13 cellular contexts compared by ENCODE assay signal in the genomic region with DNA sequence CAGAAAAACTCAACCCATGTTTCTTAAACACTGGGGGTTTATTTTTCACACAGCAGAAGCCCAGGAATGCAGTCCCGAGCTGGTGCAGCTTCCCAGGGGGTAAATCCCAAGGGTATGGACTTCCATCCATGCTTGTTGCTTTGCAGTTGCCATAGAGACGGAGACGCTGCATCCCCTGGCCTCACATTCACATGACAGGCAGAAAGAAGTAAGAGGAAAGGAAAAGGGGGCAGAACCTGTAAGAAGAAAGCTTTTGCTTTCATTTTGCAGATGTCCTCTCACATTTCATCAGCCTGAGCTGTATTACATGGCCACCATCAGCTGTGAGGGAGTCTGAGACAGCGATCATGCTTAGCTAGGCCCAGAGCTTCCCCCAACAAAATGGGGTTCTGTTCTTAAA.
DNase-seq lines count a peak whose midpoint lies in the region; ATAC-seq, FAIRE-seq and TF ChIP-seq lines count a peak whose summit lies in the region.
"Had no signal": no experiment of that assay in that cellular context is flagged by ENCODE, and none has a peak within 500 bp of the region (broad histone marks: within the 10 kb centered on the region; RNA-seq: fewer than 3 reads in every experiment).

No MANE protein-coding gene starts in this region.

- peaks cover 5% of the 10 kb centered on the region for H3K27me3 Mint-ChIP-seq in activated naive CD8-positive, alpha-beta T cell treated with anti-CD3 and anti-CD28 coated beads for 36 hours
- H3K27me3 Mint-ChIP-seq in activated naive CD8-positive, alpha-beta T cell treated with anti-CD3 and anti-CD28 coated beads, Interleukin-2, amount 50 U/mL, for 24 hours, result peaks cover 4% of the 10 kb centered on the region
- peaks cover 3% of the 10 kb centered on the region for H3K27me3 Mint-ChIP-seq in activated CD8-positive, alpha-beta T cell treated with anti-CD3 and anti-CD28 coated beads for 36 hours
- peaks cover 0 to 4% (median 3%) of the 10 kb centered on the region in 3 donors for H3K27me3 Mint-ChIP-seq in immature natural killer cell (ENCODE audit: low read depth in 3 of 3)

- H3K27ac ChIP-seq in psoas muscle, result no peak overlapping the region
- H3K27ac ChIP-seq: left ventricle myocardium inferior, VCaP had no signal

- no peaks in the 10 kb centered on the region for H3K9me3 ChIP-seq in psoas muscle

- no peak overlapping the region for H3K4me3 ChIP-seq in psoas muscle
- H3K4me3 ChIP-seq: left ventricle myocardium inferior had no signal

- no peak for FAIRE-seq in frontal cortex (lab: Jason Lieb, UNC)

- H3K27me3 ChIP-seq in psoas muscle (ENCODE audit: insufficient read depth in 3 of 3, low read length in 2 of 3), result peaks cover 0 to 4% (median 2%) of the 10 kb centered on the region in 3 donors

- H3K27ac Mint-ChIP-seq in activated naive CD8-positive, alpha-beta T cell treated with anti-CD3 and anti-CD28 coated beads for 36 hours, result peak overlapping the region; percentile 66
- H3K27ac Mint-ChIP-seq in activated naive CD8-positive, alpha-beta T cell treated with anti-CD3 and anti-CD28 coated beads, Interleukin-2, amount 50 U/mL, for 24 hours, result no peak overlapping the region
- H3K27ac Mint-ChIP-seq in activated CD8-positive, alpha-beta T cell treated with anti-CD3 and anti-CD28 coated beads for 36 hours, result peak overlapping the region; percentile 55
- H3K27ac Mint-ChIP-seq in immature natural killer cell, result peak overlapping the region in 5 of 6 donors; percentile 22 to 82 (median 65)

- H3K36me3 Mint-ChIP-seq in activated naive CD8-positive, alpha-beta T cell treated with anti-CD3 and anti-CD28 coated beads for 36 hours, result no peaks in the 10 kb centered on the region
- H3K36me3 Mint-ChIP-seq in activated naive CD8-positive, alpha-beta T cell treated with anti-CD3 and anti-CD28 coated beads, Interleukin-2, amount 50 U/mL, for 24 hours (ENCODE audit: low read depth), result no peaks in the 10 kb centered on the region
- H3K36me3 Mint-ChIP-seq in activated CD8-positive, alpha-beta T cell treated with anti-CD3 and anti-CD28 coated beads for 36 hours (ENCODE audit: low read depth), result no peaks in the 10 kb centered on the region
- H3K36me3 Mint-ChIP-seq in immature natural killer cell, result peaks cover 0 to 3% (median 0%) of the 10 kb centered on the region in 3 donors

- no peaks in the 10 kb centered on the region for H3K4me1 ChIP-seq in psoas muscle
- H3K4me1 ChIP-seq: left ventricle myocardium inferior had no signal

- no peak for ATAC-seq in activated naive CD8-positive, alpha-beta T cell treated with anti-CD3 and anti-CD28 coated beads, Interleukin-2, amount 50 U/mL, for 24 hours
- no peak for ATAC-seq in activated CD8-positive, alpha-beta T cell treated with anti-CD3 and anti-CD28 coated beads for 36 hours
- ATAC-seq in psoas muscle, result no peak

- intact Hi-C loops in activated CD8-positive, alpha-beta T cell treated with anti-CD3 and anti-CD28 coated beads for 36 hours (cut with micrococcal nuclease), result no loop called here
- intact Hi-C loops in psoas muscle (cut with DNase I), result no loop called here

- POLR2A ChIA-PET in activated CD8-positive, alpha-beta T cell treated with anti-CD3 and anti-CD28 coated beads for 36 hours (lab: Charles Lee), result no interaction called here

- DNase-seq in activated naive CD8-positive, alpha-beta T cell treated with anti-CD3 and anti-CD28 coated beads for 36 hours, result no peak
- no peak for DNase-seq in activated naive CD8-positive, alpha-beta T cell treated with anti-CD3 and anti-CD28 coated beads, Interleukin-2, amount 50 U/mL, for 24 hours
- no peak for DNase-seq in activated CD8-positive, alpha-beta T cell treated with anti-CD3 and anti-CD28 coated beads for 36 hours
- peak; percentile 19 to 26 (median 21) for DNase-seq in immature natural killer cell
- no peak for DNase-seq in psoas muscle
- no peak for DNase-seq in activated T-cell treated with anti-CD3 and anti-CD28 coated beads for 4 hours
- no peak for DNase-seq in hippocampal formation (lab: John Stamatoyannopoulos, UW)
- no peak for DNase-seq in frontal cortex (ENCODE audit: low spot score in 2 of 2)
- DNase-seq: left ventricle myocardium inferior, NCI-H345, RPMI8226 had no signal

- CTCF ChIA-PET in activated CD8-positive, alpha-beta T cell treated with anti-CD3 and anti-CD28 coated beads for 36 hours (lab: Charles Lee), result interaction anchor here (0.9 to 1.2 kb wide), 3 partner anchors 12 to 131 kb away, joined by 3 read pairs; no protein-coding TSS in a partner anchor

- no peaks in the 10 kb centered on the region for H3K36me3 ChIP-seq in psoas muscle (ENCODE audit: insufficient read depth in 1 of 2, low read depth in 1 of 2)
- H3K36me3 ChIP-seq: left ventricle myocardium inferior had no signal

- peaks cover 6% of the 10 kb centered on the region for H3K4me1 Mint-ChIP-seq in activated naive CD8-positive, alpha-beta T cell treated with anti-CD3 and anti-CD28 coated beads for 36 hours
- peaks cover 1% of the 10 kb centered on the region for H3K4me1 Mint-ChIP-seq in activated naive CD8-positive, alpha-beta T cell treated with anti-CD3 and anti-CD28 coated beads, Interleukin-2, amount 50 U/mL, for 24 hours
- H3K4me1 Mint-ChIP-seq in activated CD8-positive, alpha-beta T cell treated with anti-CD3 and anti-CD28 coated beads for 36 hours (ENCODE audit: low read depth), result peaks cover 3% of the 10 kb centered on the region
- H3K4me1 Mint-ChIP-seq in immature natural killer cell, result peaks cover 15 to 26% of the 10 kb centered on the region in 2 donors

- no peak for TF ChIP-seq CTCF in activated CD8-positive, alpha-beta T cell treated with anti-CD3 and anti-CD28 coated beads for 36 hours (IDR thresholded peaks at IDR 0.05)
- no peak for TF ChIP-seq CTCF in psoas muscle (IDR thresholded peaks at IDR 0.05)

- no peaks in the 10 kb centered on the region for H3K9me3 Mint-ChIP-seq in activated naive CD8-positive, alpha-beta T cell treated with anti-CD3 and anti-CD28 coated beads for 36 hours
- no peaks in the 10 kb centered on the region for H3K9me3 Mint-ChIP-seq in activated naive CD8-positive, alpha-beta T cell treated with anti-CD3 and anti-CD28 coated beads, Interleukin-2, amount 50 U/mL, for 24 hours
- no peaks in the 10 kb centered on the region for H3K9me3 Mint-ChIP-seq in activated CD8-positive, alpha-beta T cell treated with anti-CD3 and anti-CD28 coated beads for 36 hours
- peaks cover 0 to 1% (median 0%) of the 10 kb centered on the region in 6 donors for H3K9me3 Mint-ChIP-seq in immature natural killer cell

- no peak overlapping the region for H3K4me3 Mint-ChIP-seq in activated naive CD8-positive, alpha-beta T cell treated with anti-CD3 and anti-CD28 coated beads for 36 hours
- no peak overlapping the region for H3K4me3 Mint-ChIP-seq in activated naive CD8-positive, alpha-beta T cell treated with anti-CD3 and anti-CD28 coated beads, Interleukin-2, amount 50 U/mL, for 24 hours
- H3K4me3 Mint-ChIP-seq in activated CD8-positive, alpha-beta T cell treated with anti-CD3 and anti-CD28 coated beads for 36 hours, result no peak overlapping the region
- H3K4me3 Mint-ChIP-seq in immature natural killer cell, result peak overlapping the region; percentile 42 to 81 (median 56)
- H3K4me3 Mint-ChIP-seq: central memory CD8-positive, alpha-beta T cell had no signal

- WGBS in psoas muscle, 3 donors, result 32 to 43% (median 33%) methylated on average over 4 of the region's 4 CpGs

Comparison
In these comparisons a context has a peak if more than half of its experiments do, and no peak if none do; other contexts are left out.
1. DNase-seq: peak in immature natural killer cell (3 of 3); none in activated naive CD8-positive, alpha-beta T cell treated with anti-CD3 and anti-CD28 coated beads for 36 hours (single experiment), activated naive CD8-positive, alpha-beta T cell treated with anti-CD3 and anti-CD28 coated beads, Interleukin-2, amount 50 U/mL, for 24 hours (single experiment), activated CD8-positive, alpha-beta T cell treated with anti-CD3 and anti-CD28 coated beads for 36 hours (single experiment), psoas muscle (0 of 2), activated T-cell treated with anti-CD3 and anti-CD28 coated beads for 4 hours (single experiment), hippocampal formation (0 of 2) and frontal cortex (0 of 2).
2. H3K4me3 Mint-ChIP-seq: peak in immature natural killer cell (5 of 5); none in activated naive CD8-positive, alpha-beta T cell treated with anti-CD3 and anti-CD28 coated beads for 36 hours (single experiment), activated naive CD8-positive, alpha-beta T cell treated with anti-CD3 and anti-CD28 coated beads, Interleukin-2, amount 50 U/mL, for 24 hours (single experiment) and activated CD8-positive, alpha-beta T cell treated with anti-CD3 and anti-CD28 coated beads for 36 hours (single experiment).